In the genomic region with DNA sequence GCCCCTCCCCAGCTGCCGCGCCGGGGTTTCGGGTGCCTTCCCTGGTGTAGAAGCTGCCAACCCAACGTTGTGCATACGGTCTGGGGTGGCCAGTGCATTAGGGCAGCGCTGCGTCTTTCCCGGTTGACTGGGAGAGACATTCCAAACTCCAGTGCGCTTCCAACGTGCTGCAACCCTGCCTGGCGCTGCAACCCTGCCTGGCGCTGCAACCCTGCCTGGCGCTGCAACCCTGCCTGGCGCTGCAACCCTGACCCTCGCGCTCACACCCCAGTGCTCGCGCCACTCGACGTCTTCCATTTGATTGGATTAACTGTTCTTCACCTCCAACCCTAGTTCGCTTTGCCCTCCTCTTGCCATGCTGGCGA, we compare ENCODE assay signal across 9 cellular contexts. TPM values are rescaled to one million over a fixed set of nuclear protein-coding genes. Genes with fewer than 3 reads are reported as not detected.
A peak's percentile ranks its signal among the peaks of the same experiment; 100 is the strongest.
DNase-seq lines count a peak whose midpoint lies in the region; ATAC-seq and TF ChIP-seq lines count a peak whose summit lies in the region.
"Had no signal": no experiment of that assay in that cellular context is flagged by ENCODE, and none has a peak within 500 bp of the region (broad histone marks: within the 10 kb centered on the region; RNA-seq: fewer than 3 reads in every experiment).

No MANE protein-coding gene starts in this region.

- no peak for TF ChIP-seq CTCF in HFFc6 (IDR thresholded peaks at IDR 0.05)

- peaks cover 18% of the 10 kb centered on the region for H3K4me1 Mint-ChIP-seq in HFFc6 (ENCODE audit: low read depth)
- H3K4me1 Mint-ChIP-seq in stimulated activated effector memory CD8-positive, alpha-beta T cell treated with anti-CD3 and anti-CD28 coated beads, Interleukin-12 subunit alpha, Interleukin-12 subunit beta, amount 100 ng/mL, for 72 hours: peaks cover 15% of the 10 kb centered on the region

- no peaks in the 10 kb centered on the region for H3K9me3 ChIP-seq in adipocyte (ENCODE audit: control insufficient read depth, low read length)
- H3K9me3 ChIP-seq in iPS-18c (ENCODE audit: control insufficient read depth, insufficient read depth, low read length): no peaks in the 10 kb centered on the region
- H3K9me3 ChIP-seq: neutrophil had no signal

- H3K27ac Mint-ChIP-seq in HFFc6: no peak overlapping the region
- H3K27ac Mint-ChIP-seq in stimulated activated effector memory CD8-positive, alpha-beta T cell treated with anti-CD3 and anti-CD28 coated beads, Interleukin-12 subunit alpha, Interleukin-12 subunit beta, amount 100 ng/mL, for 72 hours: no peak overlapping the region

- no peaks in the 10 kb centered on the region for H3K36me3 Mint-ChIP-seq in HFFc6 (ENCODE audit: low read depth)
- H3K36me3 Mint-ChIP-seq in stimulated activated effector memory CD8-positive, alpha-beta T cell treated with anti-CD3 and anti-CD28 coated beads, Interleukin-12 subunit alpha, Interleukin-12 subunit beta, amount 100 ng/mL, for 72 hours: no peaks in the 10 kb centered on the region

- H3K9ac ChIP-seq in adipocyte (ENCODE audit: low read length): no peak overlapping the region

- no peak for DNase-seq in HFFc6
- DNase-seq in adipocyte (ENCODE audit: low read depth): no peak
- no peak for DNase-seq in stimulated activated effector memory CD8-positive, alpha-beta T cell treated with anti-CD3 and anti-CD28 coated beads, Interleukin-12 subunit alpha, Interleukin-12 subunit beta, amount 100 ng/mL, for 72 hours (ENCODE audit: low spot score in 2 of 2)
- no peak for DNase-seq in COLO829 (ENCODE audit: low spot score)

- H3K4me3 Mint-ChIP-seq in HFFc6: peak overlapping the region; percentile 50
- peak overlapping the region; percentile 34 for H3K4me3 Mint-ChIP-seq in stimulated activated effector memory CD8-positive, alpha-beta T cell treated with anti-CD3 and anti-CD28 coated beads, Interleukin-12 subunit alpha, Interleukin-12 subunit beta, amount 100 ng/mL, for 72 hours

- H3K4me1 ChIP-seq in adipocyte (ENCODE audit: control insufficient read depth, insufficient read depth, low read length): peaks cover 9% of the 10 kb centered on the region

- peaks cover 61% of the 10 kb centered on the region for H3K27me3 ChIP-seq in adipocyte (replicated peaks; ENCODE audit: control insufficient read depth, insufficient read depth, low read length)

- peaks cover 54% of the 10 kb centered on the region for H3K27me3 Mint-ChIP-seq in HFFc6 (ENCODE audit: insufficient read depth)

- ATAC-seq in stimulated activated effector memory CD8-positive, alpha-beta T cell treated with anti-CD3 and anti-CD28 coated beads, Interleukin-12 subunit alpha, Interleukin-12 subunit beta, amount 100 ng/mL, for 72 hours: no peak
- ATAC-seq in GM18520 (IDR thresholded peaks at IDR 0.05; ENCODE audit: unreplicated experiment) (no peak), HG03469 (IDR thresholded peaks at IDR 0.05; ENCODE audit: unreplicated experiment) (no peak), HG02973 (IDR thresholded peaks at IDR 0.05; ENCODE audit: unreplicated experiment) (no peak)

- no peaks in the 10 kb centered on the region for H3K36me3 ChIP-seq in adipocyte (ENCODE audit: control insufficient read depth, insufficient read depth, low read length, severe bottlenecking)
- H3K36me3 ChIP-seq: neutrophil had no signal

- H3K4me3 ChIP-seq in adipocyte (ENCODE audit: low read length) (peak overlapping the region; percentile 44), iPS-18c (ENCODE audit: insufficient read depth, low read depth, low read length) (peak overlapping the region; percentile 72)

- H3K9me3 Mint-ChIP-seq in HFFc6: no peaks in the 10 kb centered on the region
- no peaks in the 10 kb centered on the region for H3K9me3 Mint-ChIP-seq in stimulated activated effector memory CD8-positive, alpha-beta T cell treated with anti-CD3 and anti-CD28 coated beads, Interleukin-12 subunit alpha, Interleukin-12 subunit beta, amount 100 ng/mL, for 72 hours

RNA-seq across cellular contexts. Expression of a gene that starts 0.5 kb away (rescaled TPM):
- total RNA-seq in HFFc6 (2021; fragmentation: NEBNext Ultra II Directional; extraction: Animal tissue kit (Norgen Biotek cat#: 25700)): under 1 TPM in 2 of 6 experiments, not detected in 4; 0.09 to 0.12 TPM

RNA-seq across cellular contexts. Expression of a gene that starts 22.8 kb away (rescaled TPM):
- not detected for total RNA-seq in HFFc6 (2021; fragmentation: NEBNext Ultra II Directional; extraction: Animal tissue kit (Norgen Biotek cat#: 25700))

RNA-seq across cellular contexts. Expression of a gene that starts 46.2 kb away (rescaled TPM):
- total RNA-seq in HFFc6 (2021; fragmentation: NEBNext Ultra II Directional; extraction: Animal tissue kit (Norgen Biotek cat#: 25700)): 100 to 1,000 TPM; 723 to 810 (median 781) TPM

RNA-seq across cellular contexts. Expression of a gene that starts 51.6 kb away (rescaled TPM):
- total RNA-seq in HFFc6 (2021; fragmentation: NEBNext Ultra II Directional; extraction: Animal tissue kit (Norgen Biotek cat#: 25700)): 1 to 10 TPM; 1.5 to 9.1 (median 1.9) TPM
